1 cellular context compared by ENCODE assay signal in genomic region chr7:99500637-99501009, GRCh38.
TF ChIP-seq lines count a peak whose summit lies in the region.

No MANE protein-coding gene starts in this region.

TF ChIP-seq in HepG2, 621 proteins besides CTCF, POLR2A, EP300 and RAD21 (continued from another document):
- TF ChIP-seq ZEB1 (IDR thresholded peaks at IDR 0.05; ENCODE audit: insufficient replicate concordance, low read depth): no peak
- TF ChIP-seq ZNF678 (CRISPR knock-in tag; IDR thresholded peaks at IDR 0.05): no peak
- TF ChIP-seq ZNF280D (CRISPR knock-in tag; IDR thresholded peaks at IDR 0.05): peak; percentile 15; the same call in 1 of the 2 replicates
- no peak for TF ChIP-seq PTBP1 (IDR thresholded peaks at IDR 0.05; ENCODE audit: low read depth, low read length, poor library complexity, severe bottlenecking)
- no peak for TF ChIP-seq BHLHE40 (IDR thresholded peaks at IDR 0.05; ENCODE audit: low read length)
